25 cellular contexts compared by ENCODE assay signal in genomic region chr2:44053456-44053855, GRCh38. TPM values are rescaled to one million over a fixed set of nuclear protein-coding genes. Genes with fewer than 3 reads are reported as not detected.
A peak's percentile ranks its signal among the peaks of the same experiment; 100 is the strongest.
DNase-seq lines count a peak whose midpoint lies in the region; ATAC-seq and TF ChIP-seq lines count a peak whose summit lies in the region.
"Had no signal": no experiment of that assay in that cellular context is flagged by ENCODE, and none has a peak within 500 bp of the region (broad histone marks: within the 10 kb centered on the region; RNA-seq: fewer than 3 reads in every experiment).

No MANE protein-coding gene starts in this region.

- H3K27ac ChIP-seq in HEK293 (ENCODE audit: extremely low read depth, low read depth, low read length) (no peak overlapping the region), parathyroid adenoma (peak overlapping the region; percentile 87), thyroid gland (peak overlapping the region; percentile 36 to 56 (median 40))
- H3K27ac ChIP-seq: 22Rv1; A549; BLaER1 treated with 17β-estradiol and CSF1 and Interleukin-3, amounts not matched to agents 10 nM and 100 nM; C4-2B had no signal

- H3K9me3 ChIP-seq in HEK293 (ENCODE audit: control insufficient read depth, insufficient read depth, low read depth, low read length) (no peaks in the 10 kb centered on the region), parathyroid adenoma (ENCODE audit: control insufficient read depth, low read length) (no peaks in the 10 kb centered on the region), thyroid gland (no peaks in the 10 kb centered on the region)
- H3K9me3 ChIP-seq: A549; BLaER1 treated with 17β-estradiol and CSF1 and Interleukin-3, amounts not matched to agents 10 nM and 100 nM had no signal

- TF ChIP-seq POLR2A in thyroid gland (IDR thresholded peaks at IDR 0.05) = no peak

- POLR2A ChIA-PET in HEK293 (lab: Yijun Ruan, JAX) = no interaction called here

- H3K27me3 ChIP-seq in parathyroid adenoma (ENCODE audit: control insufficient read depth, insufficient read depth, low read length) = no peaks in the 10 kb centered on the region
- H3K27me3 ChIP-seq in thyroid gland = no peaks in the 10 kb centered on the region
- H3K27me3 ChIP-seq: BLaER1 treated with 17β-estradiol and CSF1 and Interleukin-3, amounts not matched to agents 10 nM and 100 nM had no signal

- H3K4me1 ChIP-seq in HEK293 (ENCODE audit: control insufficient read depth, insufficient read depth, low read length) (no peaks in the 10 kb centered on the region), parathyroid adenoma (peaks cover 49% of the 10 kb centered on the region), thyroid gland (peaks cover 8 to 17% of the 10 kb centered on the region in 2 donors)
- H3K4me1 ChIP-seq: A549; BLaER1 treated with 17β-estradiol and CSF1 and Interleukin-3, amounts not matched to agents 10 nM and 100 nM had no signal

- H3K4me3 ChIP-seq in HEK293 (ENCODE audit: low read depth, low read length) = no peak overlapping the region
- H3K4me3 ChIP-seq in epithelial cell of proximal tubule (ENCODE audit: low read depth, low read length) = no peak overlapping the region
- H3K4me3 ChIP-seq in parathyroid adenoma (ENCODE audit: low read depth, low read length) = no peak overlapping the region
- H3K4me3 ChIP-seq in thyroid gland (replicated peaks in 1 of 3) = no peak overlapping the region
- H3K4me3 ChIP-seq: A549; BLaER1 treated with 17β-estradiol and CSF1 and Interleukin-3, amounts not matched to agents 10 nM and 100 nM; GM12878 had no signal

- H3K4me2 ChIP-seq in parathyroid adenoma (ENCODE audit: low read length) = peak overlapping the region; percentile 12
- H3K4me2 ChIP-seq: A549; BLaER1 treated with 17β-estradiol and CSF1 and Interleukin-3, amounts not matched to agents 10 nM and 100 nM had no signal

- 28 to 35% methylated on average over 4 of the region's 4 CpGs for WGBS in thyroid gland, 2 donors

- H3K9me3 Mint-ChIP-seq in CD14-positive monocyte = no peaks in the 10 kb centered on the region
- H3K9me3 Mint-ChIP-seq: CD4-positive, alpha-beta memory T cell; CD4-positive, CD25-positive, alpha-beta regulatory T cell; CD8-positive, alpha-beta memory T cell had no signal

- no peak overlapping the region for H3K27ac Mint-ChIP-seq in CD14-positive monocyte
- H3K27ac Mint-ChIP-seq: B cell; CD4-positive, alpha-beta memory T cell; CD4-positive, CD25-positive, alpha-beta regulatory T cell; CD8-positive, alpha-beta memory T cell had no signal

- no peak overlapping the region for H3K9ac ChIP-seq in parathyroid adenoma
- H3K9ac ChIP-seq: BLaER1 treated with 17β-estradiol and CSF1 and Interleukin-3, amounts not matched to agents 10 nM and 100 nM had no signal

- peak; percentile 37 for DNase-seq in epithelial cell of proximal tubule (ENCODE audit: low read depth)
- peak; percentile 56 to 68 for DNase-seq in thyroid gland
- DNase-seq in CD14-positive monocyte (ENCODE audit: low spot score) = no peak
- DNase-seq: AML-193; CD4-positive, alpha-beta memory T cell; CD4-positive, CD25-positive, alpha-beta regulatory T cell; CD8-positive, alpha-beta memory T cell; COR-L47; DMS 273 treated with DMSO at 0.1 percent for 48 hours; DMS153; DMS53; DMS79; DND-41; EL; GDM1 had no signal

- H3K79me2 ChIP-seq in parathyroid adenoma = no peaks in the 10 kb centered on the region

- TF ChIP-seq CTCF in HEK293 (tag by site-specific recombination; IDR thresholded peaks at IDR 0.05) (no peak), epithelial cell of proximal tubule (conservative IDR thresholded peaks at IDR 0.05; ENCODE audit: low read depth, low read length) (no peak), parathyroid adenoma (IDR thresholded peaks at IDR 0.05) (no peak), thyroid gland (IDR thresholded peaks at IDR 0.05) (no peak), CD14-positive monocyte (IDR thresholded peaks at IDR 0.05) (no peak)

- H3K4me1 Mint-ChIP-seq in CD14-positive monocyte = no peaks in the 10 kb centered on the region
- H3K4me1 Mint-ChIP-seq: B cell; CD4-positive, CD25-positive, alpha-beta regulatory T cell; CD8-positive, alpha-beta memory T cell had no signal

- H2AFZ ChIP-seq in parathyroid adenoma = peak overlapping the region; percentile 69

- ATAC-seq in HG02938 (IDR thresholded peaks at IDR 0.05; ENCODE audit: unreplicated experiment) (no peak), GM21447 (IDR thresholded peaks at IDR 0.05; ENCODE audit: unreplicated experiment) (no peak)
- ATAC-seq: A549, GM12878 had no signal

- no peaks in the 10 kb centered on the region for H3K36me3 Mint-ChIP-seq in CD14-positive monocyte
- H3K36me3 Mint-ChIP-seq: CD4-positive, alpha-beta memory T cell; CD4-positive, CD25-positive, alpha-beta regulatory T cell; CD8-positive, alpha-beta memory T cell had no signal

- H3K27me3 Mint-ChIP-seq in CD14-positive monocyte (ENCODE audit: low read depth in 3 of 3) = peaks cover 3 to 10% (median 5%) of the 10 kb centered on the region in 3 donors
- H3K27me3 Mint-ChIP-seq: B cell; CD4-positive, alpha-beta memory T cell; CD4-positive, CD25-positive, alpha-beta regulatory T cell; CD8-positive, alpha-beta memory T cell had no signal

- H3K36me3 ChIP-seq in HEK293 (ENCODE audit: control insufficient read depth in 2 of 2, insufficient read depth in 1 of 2, low read length in 2 of 2) = no peaks in the 10 kb centered on the region
- H3K36me3 ChIP-seq in parathyroid adenoma (ENCODE audit: control insufficient read depth, insufficient read depth, low read length) = no peaks in the 10 kb centered on the region
- no peaks in the 10 kb centered on the region for H3K36me3 ChIP-seq in thyroid gland
- H3K36me3 ChIP-seq: BLaER1 treated with 17β-estradiol and CSF1 and Interleukin-3, amounts not matched to agents 10 nM and 100 nM had no signal

- intact Hi-C loops in thyroid gland (cut with DNase I) (no loop called here), CD14-positive monocyte (cut with micrococcal nuclease) (no loop called here)

- H3K4me3 Mint-ChIP-seq in CD14-positive monocyte = no peak overlapping the region
- H3K4me3 Mint-ChIP-seq: B cell; CD4-positive, alpha-beta memory T cell; CD4-positive, CD25-positive, alpha-beta regulatory T cell had no signal

- CTCF ChIA-PET in HEK293 (lab: Yijun Ruan, JAX) = interaction anchor here (0.7 to 3.1 kb wide), 4 partner anchors 10 to 426 kb away, joined by 3 to 23 read pairs (median 4); no protein-coding TSS in a partner anchor

TF ChIP-seq in HEK293, 187 proteins besides CTCF, POLR2A, EP300 and RAD21:
- TF ChIP-seq RBAK (tag by site-specific recombination; IDR thresholded peaks at IDR 0.05) = no peak
- 0 out of 2 replicates have a peak, but pooled peaks have one; percentile 8 for TF ChIP-seq ZFHX2 (tag by site-specific recombination; conservative IDR thresholded peaks at IDR 0.05)
- TF ChIP-seq ZBTB10 (tag by site-specific recombination; IDR thresholded peaks at IDR 0.05) = no peak

RNA-seq across cellular contexts. Expression of gene LRPPRC, which starts 57.7 kb away (rescaled TPM):
- total RNA-seq in epithelial cell of proximal tubule = 57.5 and 64.4 TPM in 2 replicates
- 10 to 100 TPM; 47.5 to 79.3 (median 54.9) TPM for total RNA-seq in thyroid gland
- 10 to 100 TPM; 24.8 to 25.0 TPM for polyA plus RNA-seq in CD14-positive monocyte
